ENCODE assay signal across 30 cellular contexts in genomic region chr3:122730240-122730639, GRCh38. TPM values are rescaled to one million over a fixed set of nuclear protein-coding genes. Genes with fewer than 3 reads are reported as not detected.
A peak's percentile ranks its signal among the peaks of the same experiment; 100 is the strongest.
DNase-seq lines count a peak whose midpoint lies in the region; ATAC-seq, FAIRE-seq and TF ChIP-seq lines count a peak whose summit lies in the region.
"Had no signal": no experiment of that assay in that cellular context is flagged by ENCODE, and none has a peak within 500 bp of the region (broad histone marks: within the 10 kb centered on the region; RNA-seq: fewer than 3 reads in every experiment).

No MANE protein-coding gene starts in this region.

- POLR2A ChIA-PET in K562 (lab: Yijun Ruan, JAX) = no interaction called here

- no TSS peak for BruUV-seq in K562 (replicated peaks; lab: Mats Ljungman, UMichigan)

- 5% methylated on average over 3 of the region's 4 CpGs for WGBS in K562 (ENCODE audit: insufficient coverage, low coverage, missing lambda C conversion rate)
- WGBS in mesendoderm (ENCODE audit: extremely low coverage, insufficient coverage, low lambda C conversion rate) = no CpG with 5 or more reads among the region's 4 CpGs

- intact Hi-C loops in K562 (cut with micrococcal nuclease) = no loop called here

- no peak overlapping the region for H3K18ac ChIP-seq in mesendoderm (ENCODE audit: low read length)

- H3K4me3 ChIP-seq in DND-41 (ENCODE audit: low read depth in 1 of 2, low read length in 2 of 2) = no peak overlapping the region
- H3K4me3 ChIP-seq in K562 = no peak overlapping the region
- H3K4me3 ChIP-seq in mesendoderm (ENCODE audit: low read length) = no peak overlapping the region
- H3K4me3 ChIP-seq: BLaER1, gastroesophageal sphincter, skin epidermis, suprapubic skin, upper lobe of left lung had no signal

- no peak overlapping the region for H4K5ac ChIP-seq in mesendoderm (ENCODE audit: low read length)

- CTCF ChIA-PET in K562 (lab: Yijun Ruan, JAX; ENCODE audit: low intra/inter-chr PET ratio) = no interaction called here

- peak; percentile 16 for DNase-seq in DND-41
- peak; percentile 96 for DNase-seq in NCI-H82 (lab: John Stamatoyannopoulos, UW)
- peak; percentile 45 to 73 (median 62) for DNase-seq in K562 (ENCODE audit: extremely low read depth in 1 of 4, low spot score in 3 of 4)
- DNase-seq in mesendoderm = peak; percentile 14
- no peak for DNase-seq in Ammon's horn (ENCODE audit: low spot score)
- no peak for DNase-seq in HPDE6-E6E7 (ENCODE audit: extremely low spot score)
- DNase-seq: activated CD8-positive, alpha-beta memory T cell treated with anti-CD3 and anti-CD28 coated beads, Interleukin-2, amount 50 U/mL, for 48 hours; activated CD8-positive, alpha-beta T cell treated with anti-CD3 and anti-CD28 coated beads for 36 hours; activated naive CD4-positive, alpha-beta T cell treated with anti-CD3 and anti-CD28 coated beads for 36 hours; COR-L47; GF-D8; hippocampal formation; immature natural killer cell; Karpas-422; left cardiac atrium; mammary epithelial cell; NCI-H1436; NCI-H2081; stimulated activated naive CD4-positive, alpha-beta T cell treated with Interleukin-2 at 50 U/mL for 16 hours; upper lobe of left lung had no signal

- H3K4me2 ChIP-seq in DND-41 (ENCODE audit: insufficient read depth, low read length) = no peak overlapping the region
- H3K4me2 ChIP-seq in K562 (ENCODE audit: insufficient read depth, low read length) = peak overlapping the region; percentile 41; the same call in 1 of the 2 replicates
- no peak overlapping the region for H3K4me2 ChIP-seq in mesendoderm (ENCODE audit: low read length)
- H3K4me2 ChIP-seq: BLaER1 had no signal

- TF ChIP-seq CTCF in DND-41 (IDR thresholded peaks at IDR 0.05; ENCODE audit: borderline replicate concordance, extremely low read depth, low read length, poor library complexity, severe bottlenecking) (no peak), K562 (IDR thresholded peaks at IDR 0.05 in 2 of 3, conservative IDR thresholded peaks at IDR 0.05 in 1 of 3; ENCODE audit: insufficient read depth in 2 of 3, low read depth in 1 of 3, low read length in 3 of 3) (peak in 1 of 3 experiments; percentile 13; a peak in 1 of 6 replicates)

- no peak overlapping the region for H3K9ac ChIP-seq in DND-41 (ENCODE audit: low read depth, low read length)
- H3K9ac ChIP-seq in K562 (ENCODE audit: insufficient read depth in 1 of 2, low read depth in 2 of 2, low read length in 2 of 2) = no peak overlapping the region
- no peak overlapping the region for H3K9ac ChIP-seq in mesendoderm (ENCODE audit: low read length)
- H3K9ac ChIP-seq: BLaER1 had no signal

- FAIRE-seq in K562 (lab: Jason Lieb, UNC) = peak; percentile 85
- FAIRE-seq: H1, TTC549 had no signal

- H3K27me3 ChIP-seq in DND-41 (ENCODE audit: insufficient read depth, low read length, poor library complexity) (no peaks in the 10 kb centered on the region), K562 (ENCODE audit: control insufficient read depth in 2 of 2, insufficient read depth in 2 of 2, low read length in 2 of 2) (no peaks in the 10 kb centered on the region), mesendoderm (ENCODE audit: insufficient read depth, low read length, poor library complexity) (no peaks in the 10 kb centered on the region)
- H3K27me3 ChIP-seq: BLaER1, gastroesophageal sphincter, suprapubic skin, upper lobe of left lung had no signal

- H3K36me3 ChIP-seq in DND-41 (ENCODE audit: insufficient read depth, low read length) (peaks cover 22% of the 10 kb centered on the region), K562 (ENCODE audit: control insufficient read depth, insufficient read depth, low read length) (no peaks in the 10 kb centered on the region), mesendoderm (ENCODE audit: control insufficient read depth, insufficient read depth, low read length) (no peaks in the 10 kb centered on the region)

- peak; percentile 30; the same call in 1 of the 2 replicates for TF ChIP-seq EP300 in K562 (IDR thresholded peaks at IDR 0.05; ENCODE audit: low read length)

- no peak overlapping the region for H3K56ac ChIP-seq in mesendoderm (ENCODE audit: low read length)

- H2AFZ ChIP-seq in DND-41 (ENCODE audit: low read depth, low read length) (no peak overlapping the region), K562 (ENCODE audit: low read depth, low read length) (no peak overlapping the region)

- H3K9me3 ChIP-seq in DND-41 (ENCODE audit: insufficient read depth, low read length, severe bottlenecking) (no peaks in the 10 kb centered on the region), K562 (replicated peaks; ENCODE audit: control insufficient read depth, insufficient read depth, low read depth, low read length) (no peaks in the 10 kb centered on the region)
- H3K9me3 ChIP-seq: gastroesophageal sphincter, suprapubic skin, upper lobe of left lung had no signal

- no peaks in the 10 kb centered on the region for H4K20me1 ChIP-seq in DND-41 (ENCODE audit: insufficient read depth, low read length)
- H4K20me1 ChIP-seq in K562 (replicated peaks; ENCODE audit: control insufficient read depth, insufficient read depth, low read length) = no peaks in the 10 kb centered on the region
- H4K20me1 ChIP-seq: BLaER1 had no signal

- H3K9me1 ChIP-seq in K562 (ENCODE audit: control insufficient read depth, insufficient read depth, low read length) = peaks cover 2% of the 10 kb centered on the region

- no peak overlapping the region for H3K23ac ChIP-seq in mesendoderm (ENCODE audit: low read length)

- no peaks in the 10 kb centered on the region for H3K79me1 ChIP-seq in mesendoderm (ENCODE audit: low read length)

- no peak overlapping the region for H2BK5ac ChIP-seq in mesendoderm (ENCODE audit: low read length)

- H2BK15ac ChIP-seq in mesendoderm (replicated peaks; ENCODE audit: low read depth) = no peak overlapping the region

- TF ChIP-seq RAD21 in K562 (CRISPR knock-in tag; conservative IDR thresholded peaks at IDR 0.05 in 1 of 2, IDR thresholded peaks at IDR 0.05 in 1 of 2) = no peak

- H3K27ac ChIP-seq in DND-41 (ENCODE audit: low read length) = no peak overlapping the region
- peak overlapping the region; percentile 33; the same call in 2 of the 3 replicates for H3K27ac ChIP-seq in K562 (ENCODE audit: extremely low read depth, low read depth, low read length)
- H3K27ac ChIP-seq in mesendoderm (ENCODE audit: low read depth, low read length) = no peak overlapping the region
- H3K27ac ChIP-seq: BLaER1, gastroesophageal sphincter, HL-60, RWPE1, skin epidermis, suprapubic skin, upper lobe of left lung had no signal

- H4K8ac ChIP-seq in mesendoderm (ENCODE audit: low read depth, low read length) = no peak overlapping the region

- H3K4me1 ChIP-seq in DND-41 (ENCODE audit: insufficient read depth, low read length) (no peaks in the 10 kb centered on the region), K562 (replicated peaks in 1 of 2; ENCODE audit: control insufficient read depth in 2 of 2, insufficient read depth in 2 of 2, low read length in 2 of 2) (peaks cover under 1 to 9% of the 10 kb centered on the region in 2 experiments; a peak in 4 of 5 replicates), mesendoderm (ENCODE audit: control insufficient read depth, low read depth, low read length) (no peaks in the 10 kb centered on the region)
- H3K4me1 ChIP-seq: BLaER1, gastroesophageal sphincter, suprapubic skin had no signal

- no peak overlapping the region for H2BK120ac ChIP-seq in mesendoderm (ENCODE audit: low read depth, low read length)

- in situ Hi-C loops in K562 (cut with MboI) = no loop called here

- no peak for TF ChIP-seq POLR2A in K562 (conservative IDR thresholded peaks at IDR 0.05)

- H3K79me2 ChIP-seq in DND-41 (ENCODE audit: insufficient read depth, low read length) = no peaks in the 10 kb centered on the region
- H3K79me2 ChIP-seq in K562 (ENCODE audit: control insufficient read depth, insufficient read depth, low read length) = no peaks in the 10 kb centered on the region
- H3K79me2 ChIP-seq in mesendoderm (ENCODE audit: control insufficient read depth, insufficient read depth, low read length) = no peaks in the 10 kb centered on the region

- H2AK5ac ChIP-seq in mesendoderm (ENCODE audit: low read length) = no peak overlapping the region

- no peak overlapping the region for H3K4ac ChIP-seq in mesendoderm (ENCODE audit: low read depth, low read length)

- peak; percentile 62 for ATAC-seq in DND-41 (ENCODE audit: insufficient read depth, low read depth)
- peak; percentile 93 for ATAC-seq in K562
- ATAC-seq in HG03175 (IDR thresholded peaks at IDR 0.05; ENCODE audit: unreplicated experiment) = no peak
- ATAC-seq in GM21528 (IDR thresholded peaks at IDR 0.05; ENCODE audit: low FRiP score, unreplicated experiment) = no peak
- ATAC-seq: activated CD8-positive, alpha-beta T cell treated with anti-CD3 and anti-CD28 coated beads for 36 hours; gastroesophageal sphincter; left cardiac atrium had no signal

TF ChIP-seq in K562, 482 proteins besides CTCF, POLR2A, EP300 and RAD21 (continues in another document):
- TF ChIP-seq SIX5 (IDR thresholded peaks at IDR 0.05; ENCODE audit: borderline replicate concordance in 1 of 2, insufficient read depth in 1 of 2, low read depth in 1 of 2, low read length in 2 of 2) = no peak
- TF ChIP-seq GATA2 (CRISPR knock-in tag; IDR thresholded peaks at IDR 0.05) = 0 out of 2 replicates have a peak, but pooled peaks have one; percentile 14

RNA-seq across cellular contexts. Expression of gene PARP14, which starts 49.6 kb away (rescaled TPM):
- 16.6 and 61.9 TPM in 2 replicates for total RNA-seq in K562 (2011; cell fraction: chromatin; rRNA removed; ENCODE audit: low replicate concordance)
- total RNA-seq in K562 (2011; cell fraction: nucleolus; rRNA removed) = 10.3 and 15.1 TPM in 2 replicates
- 25.6 and 31.8 TPM in 2 replicates for total RNA-seq in K562 (2011; cell fraction: nucleoplasm; rRNA removed)
- total RNA-seq in K562 (2014; rRNA removed) = 9.0 and 9.5 TPM in 2 replicates
- 13.1 and 13.7 TPM in 2 replicates for total RNA-seq in K562 (2014; rRNA removed; fragmentation: Illumina TruSeq; extraction: Trizol)
- 11.8 and 14.4 TPM in 2 replicates for total RNA-seq in K562 (2015; rRNA removed; fragmentation: Illumina TruSeq; extraction: Trizol)
- total RNA-seq in K562 (2021) = 9.7 and 11.9 TPM in 2 replicates
- polyA plus RNA-seq in K562 (2011; rRNA removed) = 6.7 and 12.8 TPM in 2 replicates
- 4.5 and 4.6 TPM in 2 replicates for polyA plus RNA-seq in K562 (2011; cell fraction: cytosol; rRNA removed)
- polyA plus RNA-seq in K562 (2011; cell fraction: nucleus; rRNA removed) = 8.2 and 12.9 TPM in 2 replicates
- 5.1 and 7.4 TPM in 2 replicates for polyA plus RNA-seq in K562 (2012)
- polyA plus RNA-seq in K562 (2014; fragmentation: Illumina TruSeq; extraction: Trizol) = 6.9 and 8.6 TPM in 2 replicates
- polyA plus RNA-seq in K562 (2014; fragmentation: Nextera tagmentation; extraction: Ambion mirVana) = 1 to 10 TPM; 3.1 to 6.2 TPM
- 7.7 and 9.2 TPM in 2 replicates for polyA plus RNA-seq in K562 (2014; rRNA removed)
- polyA minus RNA-seq in K562 (2011; rRNA and poly(A)+ RNA removed) = 16.7 and 27.7 TPM in 2 replicates
- polyA minus RNA-seq in K562 (2011; cell fraction: cytosol; rRNA and poly(A)+ RNA removed) = 6.1 and 9.5 TPM in 2 replicates
- polyA minus RNA-seq in K562 (2011; cell fraction: nucleus; rRNA and poly(A)+ RNA removed) = 16.8 and 18.7 TPM in 2 replicates
- polyA plus RNA-seq in mesendoderm (2013, experiment 1 of 2) = 5.2 TPM
- 5.0 TPM for polyA plus RNA-seq in mesendoderm (2013, experiment 2 of 2)

Comparison
In these comparisons a context has a peak if more than half of its experiments do, and no peak if none do; other contexts are left out.
1. ATAC-seq: peak in DND-41 (single experiment) and K562 (single experiment); none in HG03175 (single experiment) and GM21528 (single experiment).
2. DNase-seq: peak in DND-41 (single experiment), NCI-H82 (single experiment), K562 (4 of 4) and mesendoderm (single experiment); none in Ammon's horn (single experiment) and HPDE6-E6E7 (single experiment).